8 cellular contexts compared by ENCODE assay signal in genomic region chr1:9201421-9202239, GRCh38. TPM values are rescaled to one million over a fixed set of nuclear protein-coding genes. Genes with fewer than 3 reads are reported as not detected.
DNase-seq lines count a peak whose midpoint lies in the region; ATAC-seq and TF ChIP-seq lines count a peak whose summit lies in the region.

No MANE protein-coding gene starts in this region.

- ATAC-seq in WTC11 (no peak), HG03457 (IDR thresholded peaks at IDR 0.05; ENCODE audit: unreplicated experiment) (no peak), HG03442 (IDR thresholded peaks at IDR 0.05; ENCODE audit: unreplicated experiment) (no peak)

- H3K27me3 Mint-ChIP-seq in activated naive CD4-positive, alpha-beta T cell treated with anti-CD3 and anti-CD28 coated beads for 36 hours (ENCODE audit: low read depth), result peaks cover 75% of the 10 kb centered on the region
- H3K27me3 Mint-ChIP-seq in WTC11 (ENCODE audit: low read depth), result peaks cover 80% of the 10 kb centered on the region

- POLR2A ChIA-PET in WTC11 (lab: Charles Lee), result interaction anchor here (0.5 to 0.9 kb wide), 4 partner anchors 14 to 1775 kb away, joined by 4 to 7 read pairs (median 5); no protein-coding TSS in a partner anchor

- no peak for DNase-seq in activated naive CD4-positive, alpha-beta T cell treated with anti-CD3 and anti-CD28 coated beads for 36 hours
- DNase-seq in activated naive CD4-positive, alpha-beta T cell treated with Interleukin-2 at 50 U/mL for 16 hours, result no peak
- DNase-seq in WTC11 (ENCODE audit: low spot score) (no peak), left ventricle myocardium inferior (no peak), globus pallidus (ENCODE audit: low spot score) (no peak)

- H3K9me3 ChIP-seq in left ventricle myocardium inferior (replicated peaks) (no peaks in the 10 kb centered on the region), skeletal muscle satellite cell (replicated peaks; ENCODE audit: low read length) (no peaks in the 10 kb centered on the region)

- no peak overlapping the region for H3K27ac ChIP-seq in left ventricle myocardium inferior (replicated peaks)

- H3K36me3 Mint-ChIP-seq in activated naive CD4-positive, alpha-beta T cell treated with anti-CD3 and anti-CD28 coated beads for 36 hours (ENCODE audit: low read depth), result no peaks in the 10 kb centered on the region
- no peaks in the 10 kb centered on the region for H3K36me3 Mint-ChIP-seq in WTC11

- peak overlapping the region; percentile 21 for H3K4me3 Mint-ChIP-seq in activated naive CD4-positive, alpha-beta T cell treated with anti-CD3 and anti-CD28 coated beads for 36 hours
- peak overlapping the region; percentile 57 for H3K4me3 Mint-ChIP-seq in WTC11

- no peaks in the 10 kb centered on the region for H3K36me3 ChIP-seq in left ventricle myocardium inferior
- no peaks in the 10 kb centered on the region for H3K36me3 ChIP-seq in skeletal muscle satellite cell (ENCODE audit: insufficient read depth, low read length)

- no peak overlapping the region for H3K27ac Mint-ChIP-seq in activated naive CD4-positive, alpha-beta T cell treated with anti-CD3 and anti-CD28 coated beads for 36 hours
- H3K27ac Mint-ChIP-seq in WTC11, result no peak overlapping the region

- peak overlapping the region; percentile 96 for H3K4me2 ChIP-seq in skeletal muscle satellite cell (ENCODE audit: low read length)

- H3K4me1 Mint-ChIP-seq in activated naive CD4-positive, alpha-beta T cell treated with anti-CD3 and anti-CD28 coated beads for 36 hours (ENCODE audit: low read depth), result peaks cover 27% of the 10 kb centered on the region
- H3K4me1 Mint-ChIP-seq in WTC11, result peaks cover 28% of the 10 kb centered on the region

- peaks cover 92% of the 10 kb centered on the region for H3K27me3 ChIP-seq in left ventricle myocardium inferior (ENCODE audit: low read depth)
- peaks cover 43% of the 10 kb centered on the region for H3K27me3 ChIP-seq in skeletal muscle satellite cell (ENCODE audit: control insufficient read depth, insufficient read depth, low read length)

- H3K9ac ChIP-seq in skeletal muscle satellite cell (ENCODE audit: low read depth, low read length), result peak overlapping the region; percentile 79

- H3K4me3 ChIP-seq in left ventricle myocardium inferior (peak overlapping the region; percentile 56), skeletal muscle satellite cell (ENCODE audit: low read length) (peak overlapping the region; percentile 75)

- H3K4me1 ChIP-seq in left ventricle myocardium inferior, result peaks cover 42% of the 10 kb centered on the region
- H3K4me1 ChIP-seq in skeletal muscle satellite cell (ENCODE audit: control insufficient read depth, insufficient read depth, low read length), result peaks cover 34% of the 10 kb centered on the region

- no peaks in the 10 kb centered on the region for H3K9me3 Mint-ChIP-seq in activated naive CD4-positive, alpha-beta T cell treated with anti-CD3 and anti-CD28 coated beads for 36 hours
- no peaks in the 10 kb centered on the region for H3K9me3 Mint-ChIP-seq in WTC11

- intact Hi-C loops in activated naive CD4-positive, alpha-beta T cell treated with anti-CD3 and anti-CD28 coated beads for 36 hours (cut with micrococcal nuclease), result no loop called here
- intact Hi-C loops in left ventricle myocardium inferior (cut with micrococcal nuclease), result no loop called here

- CTCF ChIA-PET in activated naive CD4-positive, alpha-beta T cell treated with anti-CD3 and anti-CD28 coated beads for 36 hours (lab: Charles Lee), result interaction anchor here (0.6 to 1.9 kb wide), 14 partner anchors 19 to 673 kb away, joined by 3 to 8 read pairs (median 4); no protein-coding TSS in a partner anchor
- CTCF ChIA-PET in WTC11 (lab: Charles Lee), result interaction anchor here (0.7 to 3.3 kb wide), 21 partner anchors 10 to 352 kb away, joined by 3 to 40 read pairs (median 5); partner anchors contain the start of gene H6PD

- TF ChIP-seq CTCF in WTC11 (IDR thresholded peaks at IDR 0.05), result no peak
- TF ChIP-seq CTCF in left ventricle myocardium inferior (IDR thresholded peaks at IDR 0.05; ENCODE audit: borderline replicate concordance), result no peak

TF ChIP-seq in WTC11, 78 proteins besides CTCF, POLR2A, EP300 and RAD21:
- TF ChIP-seq AR (CRISPR knock-in tag; IDR thresholded peaks at IDR 0.05) (no peak), TP53 (CRISPR knock-in tag; IDR thresholded peaks at IDR 0.05) (no peak), ZNF138 (CRISPR knock-in tag; conservative IDR thresholded peaks at IDR 0.05) (0 out of 2 replicates have a peak, but pooled peaks have one; percentile 31), ZNF281 (CRISPR knock-in tag; IDR thresholded peaks at IDR 0.05) (no peak), FOXP4 (CRISPR knock-in tag; IDR thresholded peaks at IDR 0.05) (no peak), ZMAT4 (CRISPR knock-in tag; IDR thresholded peaks at IDR 0.05) (no peak), ZNF263 (CRISPR knock-in tag; IDR thresholded peaks at IDR 0.05; ENCODE audit: low read depth) (peak; percentile 98), ELF4 (CRISPR knock-in tag; IDR thresholded peaks at IDR 0.05; ENCODE audit: low read depth) (peak; percentile 34; the same call in 1 of the 2 replicates), RORB (CRISPR knock-in tag; IDR thresholded peaks at IDR 0.05) (no peak), OVOL2 (CRISPR knock-in tag; IDR thresholded peaks at IDR 0.05; ENCODE audit: borderline replicate concordance) (no peak)

RNA-seq across cellular contexts. Expression of gene H6PD, which starts 32.9 kb away (rescaled TPM):
- total RNA-seq in activated naive CD4-positive, alpha-beta T cell treated with anti-CD3 and anti-CD28 coated beads for 36 hours, result 1 to 10 TPM; 7.8 to 8.3 TPM
- total RNA-seq in WTC11 (2021) (7.4 to 7.9 TPM (median 7.8 TPM) in 3 replicates), left ventricle myocardium inferior (21.9 TPM)
- total RNA-seq in skeletal muscle satellite cell (2012; rRNA removed), result 27.3 and 27.4 TPM in 2 replicates
